Comparison of ENCODE assay signal across 10 cellular contexts in genomic region chr4:38565271-38566199, GRCh38.
DNase-seq lines count a peak whose midpoint lies in the region; ATAC-seq and TF ChIP-seq lines count a peak whose summit lies in the region.
"Had no signal": no experiment of that assay in that cellular context is flagged by ENCODE, and none has a peak within 500 bp of the region (broad histone marks: within the 10 kb centered on the region; RNA-seq: fewer than 3 reads in every experiment).

No MANE protein-coding gene starts in this region.

- H3K27ac Mint-ChIP-seq in mesothelial cell of epicardium = peak overlapping the region; percentile 77

- in situ Hi-C loops in T47D (cut with HindIII; ENCODE audit: low pct_unique_long_range_greater_than_20kb, low sequenced_read_pairs) = no loop called here

- no peak for ATAC-seq in HG03196 (IDR thresholded peaks at IDR 0.05; ENCODE audit: unreplicated experiment)

- no peak overlapping the region for H3K4me3 Mint-ChIP-seq in mesothelial cell of epicardium

- no peaks in the 10 kb centered on the region for H3K36me3 Mint-ChIP-seq in mesothelial cell of epicardium

- DNase-seq in AG20443 (ENCODE audit: low spot score) (peak; percentile 48), NCI-H1105 (lab: John Stamatoyannopoulos, UW) (peak; percentile 68), T47D (ENCODE audit: low read depth in 1 of 2, low spot score in 1 of 2) (peak; percentile 39 to 91), mesothelial cell of epicardium (ENCODE audit: low spot score in 2 of 2, unreplicated experiment in 2 of 2) (no peak), NCI-H187 (lab: John Stamatoyannopoulos, UW) (no peak), islet precursor cell (no peak)
- DNase-seq in stimulated activated naive CD4-positive, alpha-beta T cell treated with Interleukin-2 at 50 U/mL for 16 hours (lab: John Stamatoyannopoulos, UW) = no peak
- DNase-seq: Kasumi-1, SW 1271 had no signal

- no peak for TF ChIP-seq CTCF in mesothelial cell of epicardium (IDR thresholded peaks at IDR 0.05; ENCODE audit: unreplicated experiment)

- H3K9me3 Mint-ChIP-seq in mesothelial cell of epicardium = peaks cover 5% of the 10 kb centered on the region

- H3K4me1 Mint-ChIP-seq in mesothelial cell of epicardium = peaks cover 20% of the 10 kb centered on the region

- H3K27me3 Mint-ChIP-seq in mesothelial cell of epicardium (ENCODE audit: low read depth) = no peaks in the 10 kb centered on the region

Comparison
In these comparisons a context has a peak if more than half of its experiments do, and no peak if none do; other contexts are left out.
1. DNase-seq: peak in AG20443 (single experiment), NCI-H1105 (single experiment) and T47D (2 of 2); none in mesothelial cell of epicardium (0 of 2), NCI-H187 (0 of 2), stimulated activated naive CD4-positive, alpha-beta T cell treated with Interleukin-2 at 50 U/mL for 16 hours (single experiment) and islet precursor cell (single experiment).